ENCODE assay signal across 31 cellular contexts in the genomic region with DNA sequence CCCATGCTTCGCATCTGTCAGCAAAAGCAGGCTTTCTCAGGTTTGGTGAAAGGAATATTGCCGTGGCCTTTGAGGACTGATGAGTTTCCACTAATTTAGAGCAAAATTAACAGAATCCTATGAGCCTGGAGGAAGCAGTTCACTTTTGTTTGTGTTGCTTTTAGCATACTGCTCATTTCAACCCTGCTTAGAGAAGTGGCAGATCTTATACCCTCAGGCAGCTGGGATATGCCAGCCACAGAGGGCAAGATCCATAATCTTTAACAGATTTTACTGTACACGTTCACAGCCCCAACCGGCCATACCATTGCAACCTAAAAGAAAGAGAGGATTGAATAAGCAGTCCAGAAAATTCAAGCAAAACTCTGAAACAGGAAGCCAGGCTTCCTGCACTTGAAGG.
DNase-seq lines count a peak whose midpoint lies in the region; TF ChIP-seq lines count a peak whose summit lies in the region.
"Had no signal": no experiment of that assay in that cellular context is flagged by ENCODE, and none has a peak within 500 bp of the region (broad histone marks: within the 10 kb centered on the region; RNA-seq: fewer than 3 reads in every experiment).

No MANE protein-coding gene starts in this region.

- no peaks in the 10 kb centered on the region for H3K4me1 ChIP-seq in HEK293 (ENCODE audit: control insufficient read depth, insufficient read depth, low read length)
- H3K4me1 ChIP-seq in stomach smooth muscle (ENCODE audit: control insufficient read depth, insufficient read depth, low read length) = peaks cover 35% of the 10 kb centered on the region
- H3K4me1 ChIP-seq: Peyer's patch, suprapubic skin had no signal

- no peak overlapping the region for H3K4me3 ChIP-seq in HEK293 (ENCODE audit: low read depth, low read length)
- no peak overlapping the region for H3K4me3 ChIP-seq in WERI-Rb-1 (ENCODE audit: low read depth, low read length)
- H3K4me3 ChIP-seq in stomach smooth muscle (ENCODE audit: low read length in 2 of 2) = no peak overlapping the region
- H3K4me3 ChIP-seq: GM12878, heart left ventricle, Peyer's patch, psoas muscle, suprapubic skin had no signal

- CTCF ChIA-PET in HEK293 (lab: Yijun Ruan, JAX) = no interaction called here

- POLR2A ChIA-PET in HEK293 (lab: Yijun Ruan, JAX) = no interaction called here

- H3K36me3 ChIP-seq in HEK293 (ENCODE audit: control insufficient read depth in 2 of 2, insufficient read depth in 1 of 2, low read length in 2 of 2) (no peaks in the 10 kb centered on the region), WERI-Rb-1 (0 out of 2 replicates have a peak, but pooled peaks cover 3% of the 10 kb centered on the region), stomach smooth muscle (ENCODE audit: control insufficient read depth in 2 of 2, insufficient read depth in 2 of 2, low read length in 2 of 2) (peaks cover 4 to 9% of the 10 kb centered on the region in 2 donors)
- H3K36me3 ChIP-seq: Peyer's patch, suprapubic skin had no signal

- no peaks in the 10 kb centered on the region for H3K27me3 ChIP-seq in WERI-Rb-1 (ENCODE audit: insufficient read depth, low read depth, severe bottlenecking)
- no peaks in the 10 kb centered on the region for H3K27me3 ChIP-seq in stomach smooth muscle (ENCODE audit: control insufficient read depth in 1 of 2, insufficient read depth in 2 of 2, low read length in 2 of 2)
- H3K27me3 ChIP-seq: heart left ventricle, Peyer's patch had no signal

- H3K9me3 ChIP-seq in HEK293 (ENCODE audit: control insufficient read depth, insufficient read depth, low read depth, low read length) = no peaks in the 10 kb centered on the region
- H3K9me3 ChIP-seq in WERI-Rb-1 (ENCODE audit: severe bottlenecking) = no peaks in the 10 kb centered on the region
- H3K9me3 ChIP-seq in stomach smooth muscle (ENCODE audit: control insufficient read depth in 2 of 2, low read length in 2 of 2) = no peaks in the 10 kb centered on the region
- H3K9me3 ChIP-seq: heart left ventricle, Peyer's patch, psoas muscle, suprapubic skin had no signal

- DNase-seq in WERI-Rb-1 (peak; percentile 1), islet precursor cell (peak; percentile 30), RPMI8226 (no peak), anterior cingulate cortex (lab: John Stamatoyannopoulos, UW) (no peak), GM10266 (ENCODE audit: extremely low spot score) (no peak)
- DNase-seq in activated CD8-positive, alpha-beta memory T cell treated with anti-CD3 and anti-CD28 coated beads for 24 hours = no peak
- DNase-seq: activated CD4-positive, alpha-beta T cell treated with anti-CD3 and anti-CD28 coated beads for 48 hours; activated effector memory CD4-positive, alpha-beta T cell treated with Interleukin-2 at 50 U/mL for 16 hours; activated T-cell treated with anti-CD3 and anti-CD28 coated beads, Interleukin-2, amount 50 U/mL, for 1 hour; CD8-positive, alpha-beta T cell; central memory CD4-positive, alpha-beta T cell; dermis blood vessel endothelial cell; DMS 273 treated with DMSO at 0.1 percent for 48 hours; endodermal cell; foreskin fibroblast; H9; heart left ventricle; kidney; naive thymus-derived CD8-positive, alpha-beta T cell; NCI-H1436 treated with DMSO at 0.1 percent for 48 hours; NCI-H2081 treated with DMSO at 0.1 percent for 48 hours; NCI-H446; NCI-H774; nucleus accumbens; Peyer's patch; psoas muscle; T1000 had no signal

- no peak overlapping the region for H3K27ac ChIP-seq in HEK293 (ENCODE audit: extremely low read depth, low read depth, low read length)
- no peak overlapping the region for H3K27ac ChIP-seq in WERI-Rb-1
- H3K27ac ChIP-seq in stomach smooth muscle (ENCODE audit: low read length) = peak overlapping the region; percentile 20
- H3K27ac ChIP-seq: Peyer's patch, psoas muscle, suprapubic skin had no signal

- H3K9ac ChIP-seq in stomach smooth muscle (ENCODE audit: low read length in 2 of 2) = no peak overlapping the region

- TF ChIP-seq CTCF in HEK293 (tag by site-specific recombination; IDR thresholded peaks at IDR 0.05) (no peak), WERI-Rb-1 (IDR thresholded peaks at IDR 0.05; ENCODE audit: low read depth, low read length) (no peak), GM10266 (IDR thresholded peaks at IDR 0.05; ENCODE audit: control insufficient read depth, insufficient read depth, low read depth, missing control alignments) (no peak)

TF ChIP-seq in HEK293, 187 proteins besides CTCF, POLR2A, EP300 and RAD21:
- TF ChIP-seq FEZF1 (tag by site-specific recombination; IDR thresholded peaks at IDR 0.05) (peak; percentile 61), ZNF416 (tag by site-specific recombination; IDR thresholded peaks at IDR 0.05) (no peak)

Comparison
In these comparisons a context has a peak if more than half of its experiments do, and no peak if none do; other contexts are left out.
1. DNase-seq: peak in WERI-Rb-1 (single experiment) and islet precursor cell (single experiment); none in RPMI8226 (single experiment), anterior cingulate cortex (0 of 58), GM10266 (single experiment) and activated CD8-positive, alpha-beta memory T cell treated with anti-CD3 and anti-CD28 coated beads for 24 hours (single experiment).